In genomic region chr5:122959740-122960450, GRCh38 we compare ENCODE assay signal across 15 cellular contexts.
"Had no signal": no experiment of that assay in that cellular context is flagged by ENCODE, and none has a peak within 500 bp of the region (broad histone marks: within the 10 kb centered on the region; RNA-seq: fewer than 3 reads in every experiment).

No MANE protein-coding gene starts in this region.

- H3K9me3 ChIP-seq: testis had no signal

- H3K36me3 ChIP-seq: adrenal gland, upper lobe of left lung had no signal

- H3K4me1 ChIP-seq: adrenal gland, sigmoid colon, testis, upper lobe of left lung had no signal

- H3K27me3 ChIP-seq: adrenal gland, sigmoid colon, testis, upper lobe of left lung had no signal

- H3K27ac ChIP-seq: adrenal gland, sigmoid colon, testis, upper lobe of left lung had no signal

- ATAC-seq: activated naive CD4-positive, alpha-beta T cell treated with anti-CD3 and anti-CD28 coated beads, Interleukin-2, amount 50 U/mL, for 72 hours; natural killer cell; stimulated activated memory B cell treated with anti-CD40 and anti-IgM and Interleukin-4, amounts not matched to agents 10 μg/mL and 1 μg/mL and 100 μg/mL, for 72 hours had no signal

- DNase-seq: activated CD4-positive, alpha-beta T cell treated with anti-CD3 and anti-CD28 coated beads, Interleukin-2, amount 50 U/mL, for 4 hours; activated CD4-positive, CD25-positive, alpha-beta regulatory T cell treated with anti-CD3 and anti-CD28 coated beads, Interleukin-2, amount 50 U/mL, for 72 hours; activated gamma-delta T cell treated with Interleukin-2 at 50 U/mL for 16 hours; adrenal gland; effector CD8-positive, alpha-beta T cell; foreskin melanocyte; head of caudate nucleus; natural killer cell; nucleus accumbens; sigmoid colon; stimulated activated CD4-positive, alpha-beta T cell treated with anti-CD3 and anti-CD28 coated beads, Interleukin-4, amount 100 ng/mL, for 24 hours; testis; upper lobe of left lung had no signal

- H3K4me3 ChIP-seq: adrenal gland, sigmoid colon, testis, upper lobe of left lung had no signal
